ENCODE assay signal across 21 cellular contexts in genomic region chr6:4916954-4917561, GRCh38.
A peak's percentile ranks its signal among the peaks of the same experiment; 100 is the strongest.
DNase-seq lines count a peak whose midpoint lies in the region; ATAC-seq and TF ChIP-seq lines count a peak whose summit lies in the region.
"Had no signal": no experiment of that assay in that cellular context is flagged by ENCODE, and none has a peak within 500 bp of the region (broad histone marks: within the 10 kb centered on the region; RNA-seq: fewer than 3 reads in every experiment).

No MANE protein-coding gene starts in this region.

- H3K27me3 Mint-ChIP-seq in CD4-positive, alpha-beta memory T cell = no peaks in the 10 kb centered on the region
- H3K27me3 Mint-ChIP-seq in activated T-helper 17 cell treated with anti-CD3 and anti-CD28 coated beads, Interleukin-2, amount 50 U/mL, for 72 hours = no peaks in the 10 kb centered on the region
- H3K27me3 Mint-ChIP-seq in natural killer cell (ENCODE audit: low read depth in 2 of 2) = no peaks in the 10 kb centered on the region

- no peak for TF ChIP-seq EP300 in transverse colon (IDR thresholded peaks at IDR 0.05; ENCODE audit: low read depth)

- H3K4me2 ChIP-seq in DND-41 (ENCODE audit: insufficient read depth, low read length) = no peak overlapping the region

- H2AFZ ChIP-seq in DND-41 (ENCODE audit: low read depth, low read length) = no peak overlapping the region

- no peaks in the 10 kb centered on the region for H3K36me3 ChIP-seq in CD4-positive, alpha-beta memory T cell (ENCODE audit: insufficient read depth, low read length)
- H3K36me3 ChIP-seq in DND-41 (ENCODE audit: insufficient read depth, low read length) (no peaks in the 10 kb centered on the region), transverse colon (no peaks in the 10 kb centered on the region)
- H3K36me3 ChIP-seq: tibial artery had no signal

- no peaks in the 10 kb centered on the region for H3K79me2 ChIP-seq in DND-41 (ENCODE audit: insufficient read depth, low read length)

- no peak overlapping the region for H3K9ac ChIP-seq in DND-41 (ENCODE audit: low read depth, low read length)

- ATAC-seq in DND-41 (ENCODE audit: insufficient read depth, low read depth) (peak; percentile 90), natural killer cell (peak in 1 of 3 donors; percentile 25), HG03565 (IDR thresholded peaks at IDR 0.05; ENCODE audit: unreplicated experiment) (no peak)
- peak; percentile 45 for ATAC-seq in activated T-helper 17 cell treated with anti-CD3 and anti-CD28 coated beads, Interleukin-2, amount 50 U/mL, for 72 hours (replicated peaks)
- ATAC-seq: left ventricle myocardium superior had no signal

- H3K27ac Mint-ChIP-seq in CD4-positive, alpha-beta memory T cell = peak overlapping the region in 6 of 7 donors; percentile 1 to 67 (median 44)
- no peak overlapping the region for H3K27ac Mint-ChIP-seq in activated T-helper 17 cell treated with anti-CD3 and anti-CD28 coated beads, Interleukin-2, amount 50 U/mL, for 72 hours
- peak overlapping the region; percentile 66 for H3K27ac Mint-ChIP-seq in natural killer cell

- no peaks in the 10 kb centered on the region for H3K9me3 ChIP-seq in CD4-positive, alpha-beta memory T cell (ENCODE audit: control insufficient read depth in 1 of 2, low read length in 2 of 2)
- H3K9me3 ChIP-seq in DND-41 (ENCODE audit: insufficient read depth, low read length, severe bottlenecking) (no peaks in the 10 kb centered on the region), transverse colon (no peaks in the 10 kb centered on the region)
- H3K9me3 ChIP-seq: Caco-2, tibial artery had no signal

- H3K4me1 Mint-ChIP-seq in CD4-positive, alpha-beta memory T cell = peaks cover 37 to 55% (median 47%) of the 10 kb centered on the region in 4 donors
- H3K4me1 Mint-ChIP-seq in activated T-helper 17 cell treated with anti-CD3 and anti-CD28 coated beads, Interleukin-2, amount 50 U/mL, for 72 hours = peaks cover 21% of the 10 kb centered on the region
- peaks cover 70 to 74% of the 10 kb centered on the region in 2 donors for H3K4me1 Mint-ChIP-seq in natural killer cell

- intact Hi-C loops in CD4-positive, alpha-beta memory T cell (cut with micrococcal nuclease) = no loop called here
- intact Hi-C loops in natural killer cell (cut with micrococcal nuclease) (loop anchor here (10.0 kb wide), 1 partner anchor 142 kb away; the partner anchor contains the start of gene CDYL), transverse colon (cut with DNase I; ENCODE audit: low total_unique reads) (no loop called here)

- H3K27me3 ChIP-seq in CD4-positive, alpha-beta memory T cell (ENCODE audit: insufficient read depth, low read length) = no peaks in the 10 kb centered on the region
- no peaks in the 10 kb centered on the region for H3K27me3 ChIP-seq in DND-41 (ENCODE audit: insufficient read depth, low read length, poor library complexity)
- H3K27me3 ChIP-seq in transverse colon = no peaks in the 10 kb centered on the region
- H3K27me3 ChIP-seq: dorsolateral prefrontal cortex, tibial artery had no signal

- in situ Hi-C loops in transverse colon (cut with MboI; ENCODE audit: low pct_ligation_motif_present in 1 of 4, low pct_unique_long_range_greater_than_20kb in 1 of 4, low sequenced_read_pairs in 3 of 4) = no loop called here

- no peak for TF ChIP-seq POLR2A in transverse colon (IDR thresholded peaks at IDR 0.05)

- no peak overlapping the region for H3K4me3 ChIP-seq in CD4-positive, alpha-beta memory T cell (ENCODE audit: low read length in 2 of 2)
- H3K4me3 ChIP-seq in DND-41 (ENCODE audit: low read depth in 1 of 2, low read length in 2 of 2) (no peak overlapping the region), transverse colon (no peak overlapping the region)
- H3K4me3 ChIP-seq: dorsolateral prefrontal cortex, tibial artery had no signal

- POLR2A ChIA-PET in CD4-positive, alpha-beta memory T cell (lab: Charles Lee; ENCODE audit: partially characterized antibody) = no interaction called here

- peaks cover 2 to 4% of the 10 kb centered on the region in 2 donors for H3K36me3 Mint-ChIP-seq in CD4-positive, alpha-beta memory T cell
- no peaks in the 10 kb centered on the region for H3K36me3 Mint-ChIP-seq in activated T-helper 17 cell treated with anti-CD3 and anti-CD28 coated beads, Interleukin-2, amount 50 U/mL, for 72 hours (ENCODE audit: low read depth)
- no peaks in the 10 kb centered on the region for H3K36me3 Mint-ChIP-seq in natural killer cell

- peak overlapping the region in 1 of 8 donors; percentile 9 for H3K4me3 Mint-ChIP-seq in CD4-positive, alpha-beta memory T cell
- H3K4me3 Mint-ChIP-seq in activated T-helper 17 cell treated with anti-CD3 and anti-CD28 coated beads, Interleukin-2, amount 50 U/mL, for 72 hours = no peak overlapping the region
- H3K4me3 Mint-ChIP-seq in natural killer cell = no peak overlapping the region

- H3K9me3 Mint-ChIP-seq in CD4-positive, alpha-beta memory T cell = no peaks in the 10 kb centered on the region
- no peaks in the 10 kb centered on the region for H3K9me3 Mint-ChIP-seq in activated T-helper 17 cell treated with anti-CD3 and anti-CD28 coated beads, Interleukin-2, amount 50 U/mL, for 72 hours
- no peaks in the 10 kb centered on the region for H3K9me3 Mint-ChIP-seq in natural killer cell

- DNase-seq in CD4-positive, alpha-beta memory T cell = peak in 1 of 5 donors; percentile 12
- peak; percentile 15 for DNase-seq in DND-41
- DNase-seq in natural killer cell = no peak
- DNase-seq in HPDE6-E6E7 (ENCODE audit: extremely low spot score) = no peak
- no peak for DNase-seq in transverse colon
- DNase-seq: activated CD4-positive, alpha-beta T cell treated with anti-CD3 and anti-CD28 coated beads, Interleukin-2, amount 50 U/mL, for 48 hours; anterior cingulate cortex; Caco-2; caudate nucleus; dorsolateral prefrontal cortex; HCEC 1CT; left ventricle myocardium superior; midbrain; NCI-H1417; NCI-H526 treated with DMSO at 0.1 percent for 48 hours; stimulated activated CD4-positive, alpha-beta T cell treated with anti-CD3 and anti-CD28 coated beads, Interleukin-2, amount 100 ng/mL, for 24 hours; stimulated activated naive CD4-positive, alpha-beta T cell; tibial artery had no signal

- WGBS in transverse colon (ENCODE audit: low coverage in 1 of 2), 2 donors = 41 to 53% methylated on average over 5 of the region's 5 CpGs

- H4K20me1 ChIP-seq in DND-41 (ENCODE audit: insufficient read depth, low read length) = peaks cover 9% of the 10 kb centered on the region

- H3K27ac ChIP-seq in CD4-positive, alpha-beta memory T cell (ENCODE audit: low read depth, low read length) = no peak overlapping the region
- no peak overlapping the region for H3K27ac ChIP-seq in DND-41 (ENCODE audit: low read length)
- H3K27ac ChIP-seq in transverse colon = no peak overlapping the region
- H3K27ac ChIP-seq: dorsolateral prefrontal cortex, epithelial cell of prostate, tibial artery had no signal

- CTCF ChIA-PET in CD4-positive, alpha-beta memory T cell (lab: Charles Lee; ENCODE audit: partially characterized antibody) = interaction anchor here (0.6 kb wide), 2 partner anchors 201 to 604 kb away, joined by 3 read pairs; no protein-coding TSS in a partner anchor

- H3K4me1 ChIP-seq in CD4-positive, alpha-beta memory T cell (ENCODE audit: insufficient read depth, low read length) = peaks cover 26% of the 10 kb centered on the region
- H3K4me1 ChIP-seq in DND-41 (ENCODE audit: insufficient read depth, low read length) (peaks cover 12% of the 10 kb centered on the region), transverse colon (peaks cover 0 to 19% (median 11%) of the 10 kb centered on the region in 4 donors)
- H3K4me1 ChIP-seq: Caco-2 had no signal

- TF ChIP-seq CTCF in DND-41 (IDR thresholded peaks at IDR 0.05; ENCODE audit: borderline replicate concordance, extremely low read depth, low read length, poor library complexity, severe bottlenecking) (no peak), natural killer cell (IDR thresholded peaks at IDR 0.05) (no peak), transverse colon (IDR thresholded peaks at IDR 0.05) (no peak)
